In genomic region chr6:166614171-166614583, GRCh38 we compare ENCODE assay signal across 19 cellular contexts. TPM values are rescaled to one million over a fixed set of nuclear protein-coding genes. Genes with fewer than 3 reads are reported as not detected.
DNase-seq lines count a peak whose midpoint lies in the region; ATAC-seq and TF ChIP-seq lines count a peak whose summit lies in the region.
"Had no signal": no experiment of that assay in that cellular context is flagged by ENCODE, and none has a peak within 500 bp of the region (broad histone marks: within the 10 kb centered on the region; RNA-seq: fewer than 3 reads in every experiment).

No MANE protein-coding gene starts in this region.

- no peak overlapping the region for H3K9ac ChIP-seq in neuronal stem cell (ENCODE audit: low read depth, low read length, poor library complexity)
- H3K9ac ChIP-seq: BLaER1 treated with 17β-estradiol and CSF1 and Interleukin-3, amounts not matched to agents 10 nM and 100 nM; GM23248 had no signal

- H3K4me1 ChIP-seq in neuronal stem cell (ENCODE audit: control insufficient read depth in 2 of 2, insufficient read depth in 1 of 2, low read depth in 1 of 2, low read length in 2 of 2) (peaks cover 0 to 17% of the 10 kb centered on the region in 2 donors), upper lobe of left lung (peaks cover 43 to 58% (median 49%) of the 10 kb centered on the region in 4 donors)
- H3K4me1 ChIP-seq: BLaER1 treated with 17β-estradiol and CSF1 and Interleukin-3, amounts not matched to agents 10 nM and 100 nM had no signal

- no peak overlapping the region for H3K27ac Mint-ChIP-seq in activated T-cell treated with anti-CD3 and anti-CD28 coated beads, Interleukin-2, amount 50 U/mL, for 24 hours
- H3K27ac Mint-ChIP-seq in activated T-cell treated with anti-CD3 and anti-CD28 coated beads, Interleukin-2, amount 50 U/mL, for 72 hours, result no peak overlapping the region
- H3K27ac Mint-ChIP-seq: T-helper 2 cell treated with Interferon-gamma antibody and Interleukin-4, amounts not matched to agents 5 μg/mL and 100 μg/mL, for 36 hours had no signal

- H3K4ac ChIP-seq in neuronal stem cell (ENCODE audit: low read length), result no peak overlapping the region

- H3K18ac ChIP-seq in neuronal stem cell (ENCODE audit: low read length), result peak overlapping the region; percentile 49

- peak; percentile 6 for DNase-seq in activated T-cell treated with anti-CD3 and anti-CD28 coated beads, Interleukin-2, amount 50 U/mL, for 24 hours
- no peak for DNase-seq in activated T-cell treated with anti-CD3 and anti-CD28 coated beads, Interleukin-2, amount 50 U/mL, for 72 hours
- DNase-seq in left ventricle myocardium superior (no peak), neuronal stem cell (ENCODE audit: low spot score) (no peak), upper lobe of left lung (peak in 1 of 2 donors; percentile 64), NCI-H128 (lab: John Stamatoyannopoulos, UW; ENCODE audit: unreplicated experiment) (no peak)
- no peak for DNase-seq in activated CD4-positive, alpha-beta T cell treated with anti-CD3 and anti-CD28 coated beads for 1 hour
- DNase-seq: activated gamma-delta T cell; GM23248; KBM-7; midbrain; NCI-H526 treated with DMSO at 0.1 percent for 48 hours; nucleus accumbens; stimulated activated CD4-positive, alpha-beta T cell treated with anti-CD3 and anti-CD28 coated beads, Interleukin-4, amount 100 ng/mL, for 4 hours; thyroid gland had no signal

- H3K23ac ChIP-seq in neuronal stem cell (ENCODE audit: low read depth, low read length, poor library complexity), result no peak overlapping the region

- no peak for TF ChIP-seq EP300 in upper lobe of left lung (IDR thresholded peaks at IDR 0.05)

- no peak overlapping the region for H2AK5ac ChIP-seq in neuronal stem cell (ENCODE audit: low read depth, low read length)

- H3K9me3 ChIP-seq in neuronal stem cell (replicated peaks in 1 of 2; ENCODE audit: control insufficient read depth in 2 of 2, insufficient read depth in 1 of 2, low read depth in 1 of 2, low read length in 2 of 2) (peaks cover 0 to 9% of the 10 kb centered on the region in 2 donors), upper lobe of left lung (no peaks in the 10 kb centered on the region)
- H3K9me3 ChIP-seq: thyroid gland had no signal

- no peak overlapping the region for H3K4me3 Mint-ChIP-seq in activated T-cell treated with anti-CD3 and anti-CD28 coated beads, Interleukin-2, amount 50 U/mL, for 24 hours
- no peak overlapping the region for H3K4me3 Mint-ChIP-seq in activated T-cell treated with anti-CD3 and anti-CD28 coated beads, Interleukin-2, amount 50 U/mL, for 72 hours
- H3K4me3 Mint-ChIP-seq: T-helper 2 cell treated with Interferon-gamma antibody and Interleukin-4, amounts not matched to agents 5 μg/mL and 100 μg/mL, for 36 hours had no signal

- no peak for ATAC-seq in activated T-cell treated with anti-CD3 and anti-CD28 coated beads, Interleukin-2, amount 50 U/mL, for 72 hours (replicated peaks in 1 of 2)
- ATAC-seq in left ventricle myocardium superior, result peak; percentile 7
- ATAC-seq in upper lobe of left lung (ENCODE audit: low FRiP score in 2 of 2), result peak in 1 of 2 donors; percentile 42
- ATAC-seq in GM21423 (IDR thresholded peaks at IDR 0.05; ENCODE audit: unreplicated experiment), result no peak

- H2AFZ ChIP-seq in neuronal stem cell (ENCODE audit: low read length), result no peak overlapping the region
- H2AFZ ChIP-seq: GM23248 had no signal

- H2BK120ac ChIP-seq in neuronal stem cell (ENCODE audit: low read depth, low read length), result no peak overlapping the region

- H4K91ac ChIP-seq in neuronal stem cell (ENCODE audit: low read depth, low read length, poor library complexity), result no peak overlapping the region

- H3K9me3 Mint-ChIP-seq in activated T-cell treated with anti-CD3 and anti-CD28 coated beads, Interleukin-2, amount 50 U/mL, for 24 hours, result no peaks in the 10 kb centered on the region
- no peaks in the 10 kb centered on the region for H3K9me3 Mint-ChIP-seq in activated T-cell treated with anti-CD3 and anti-CD28 coated beads, Interleukin-2, amount 50 U/mL, for 72 hours
- H3K9me3 Mint-ChIP-seq: T-helper 2 cell treated with Interferon-gamma antibody and Interleukin-4, amounts not matched to agents 5 μg/mL and 100 μg/mL, for 36 hours had no signal

- H3K4me3 ChIP-seq in neuronal stem cell (ENCODE audit: low read length in 2 of 2) (no peak overlapping the region), upper lobe of left lung (no peak overlapping the region)
- H3K4me3 ChIP-seq: BLaER1 treated with 17β-estradiol and CSF1 and Interleukin-3, amounts not matched to agents 10 nM and 100 nM; GM23248; skin epidermis; thyroid gland had no signal

- H2BK12ac ChIP-seq in neuronal stem cell (ENCODE audit: low read length), result no peak overlapping the region

- H3K4me1 Mint-ChIP-seq in activated T-cell treated with anti-CD3 and anti-CD28 coated beads, Interleukin-2, amount 50 U/mL, for 24 hours (ENCODE audit: low read depth), result no peaks in the 10 kb centered on the region
- H3K4me1 Mint-ChIP-seq in activated T-cell treated with anti-CD3 and anti-CD28 coated beads, Interleukin-2, amount 50 U/mL, for 72 hours (ENCODE audit: low read depth), result peaks cover 8% of the 10 kb centered on the region

- H3K79me1 ChIP-seq in neuronal stem cell (ENCODE audit: low read depth, low read length), result peaks cover 6% of the 10 kb centered on the region

- no peak for TF ChIP-seq CTCF in upper lobe of left lung (IDR thresholded peaks at IDR 0.05)

- H3K14ac ChIP-seq in neuronal stem cell (ENCODE audit: low read length), result no peak overlapping the region

- intact Hi-C loops in left ventricle myocardium superior (cut with micrococcal nuclease), result no loop called here

- peaks cover 7 to 34% of the 10 kb centered on the region in 2 donors for H3K36me3 ChIP-seq in neuronal stem cell (replicated peaks in 1 of 2; ENCODE audit: control insufficient read depth in 2 of 2, insufficient read depth in 2 of 2, low read length in 2 of 2)
- H3K36me3 ChIP-seq in upper lobe of left lung, result peaks cover 2 to 36% (median 8%) of the 10 kb centered on the region in 4 donors
- H3K36me3 ChIP-seq: thyroid gland had no signal

- H3K27me3 ChIP-seq in neuronal stem cell (ENCODE audit: control insufficient read depth in 3 of 3, insufficient read depth in 3 of 3, low read depth in 1 of 3, low read length in 3 of 3) (no peaks in the 10 kb centered on the region), upper lobe of left lung (no peaks in the 10 kb centered on the region)
- H3K27me3 ChIP-seq: BLaER1 treated with 17β-estradiol and CSF1 and Interleukin-3, amounts not matched to agents 10 nM and 100 nM; thyroid gland had no signal

- no peak overlapping the region for H2BK5ac ChIP-seq in neuronal stem cell (ENCODE audit: low read length)

- WGBS in neuronal stem cell (ENCODE audit: extremely low coverage in 2 of 2, insufficient read length in 2 of 2, insufficient replicate concordance in 1 of 2), 2 donors, result no CpG with 5 or more reads among the region's 12 CpGs
- WGBS in upper lobe of left lung, 2 donors, result 85 to 91% methylated on average over 12 of the region's 12 CpGs

- H2BK15ac ChIP-seq in neuronal stem cell (ENCODE audit: low read length), result no peak overlapping the region

- TF ChIP-seq POLR2A in upper lobe of left lung (IDR thresholded peaks at IDR 0.05), result no peak

- H3K4me2 ChIP-seq in neuronal stem cell (ENCODE audit: insufficient read depth, low read length, poor library complexity, severe bottlenecking), result no peak overlapping the region
- H3K4me2 ChIP-seq: BLaER1 treated with 17β-estradiol and CSF1 and Interleukin-3, amounts not matched to agents 10 nM and 100 nM had no signal

- H3K27ac ChIP-seq in neuronal stem cell (replicated peaks; ENCODE audit: low read length) (no peak overlapping the region), upper lobe of left lung (peak overlapping the region; percentile 52 to 88 (median 76))
- H3K27ac ChIP-seq: BLaER1 treated with 17β-estradiol and CSF1 and Interleukin-3, amounts not matched to agents 10 nM and 100 nM; GM23248 had no signal

- no peaks in the 10 kb centered on the region for H3K27me3 Mint-ChIP-seq in activated T-cell treated with anti-CD3 and anti-CD28 coated beads, Interleukin-2, amount 50 U/mL, for 24 hours
- H3K27me3 Mint-ChIP-seq in activated T-cell treated with anti-CD3 and anti-CD28 coated beads, Interleukin-2, amount 50 U/mL, for 72 hours (ENCODE audit: low read depth), result no peaks in the 10 kb centered on the region

- no peaks in the 10 kb centered on the region for H3K36me3 Mint-ChIP-seq in activated T-cell treated with anti-CD3 and anti-CD28 coated beads, Interleukin-2, amount 50 U/mL, for 24 hours (ENCODE audit: low read depth)
- H3K36me3 Mint-ChIP-seq in activated T-cell treated with anti-CD3 and anti-CD28 coated beads, Interleukin-2, amount 50 U/mL, for 72 hours (ENCODE audit: insufficient read depth in 2 of 2), result no peaks in the 10 kb centered on the region

- no peak overlapping the region for H4K8ac ChIP-seq in neuronal stem cell (ENCODE audit: low read depth, low read length)

RNA-seq across cellular contexts. Expression of gene RPS6KA2, which starts 12.9 kb away (rescaled TPM):
- total RNA-seq in activated T-cell treated with anti-CD3 and anti-CD28 coated beads, Interleukin-2, amount 50 U/mL, for 72 hours, result 10 to 100 TPM; 28.1 to 28.5 TPM
- total RNA-seq in left ventricle myocardium superior (63.4 TPM), upper lobe of left lung (100 to 1,000 TPM; 101 to 233 (median 168) TPM)
- 12.6 TPM for polyA plus RNA-seq in neuronal stem cell (2013, experiment 1 of 2)
- 13.2 TPM for polyA plus RNA-seq in neuronal stem cell (2013, experiment 2 of 2)

RNA-seq across cellular contexts. Expression of gene RAMACL, which starts 27.7 kb away (rescaled TPM):
- total RNA-seq in activated T-cell treated with anti-CD3 and anti-CD28 coated beads, Interleukin-2, amount 50 U/mL, for 72 hours, result 1 to 10 TPM in 1 of 2 donors, under 1 TPM in 1; 0.95 to 1.4 TPM
- total RNA-seq in left ventricle myocardium superior (0.67 TPM), upper lobe of left lung (10 to 100 TPM in 3 of 6 donors, 1 to 10 TPM in 3; 3.7 to 13.0 (median 7.9) TPM)
- 0.14 TPM for polyA plus RNA-seq in neuronal stem cell (2013, experiment 1 of 2)
- 0.10 TPM for polyA plus RNA-seq in neuronal stem cell (2013, experiment 2 of 2)
